1 cellular context compared by ENCODE assay signal in genomic region chr10:5684318-5684970, GRCh38.
TF ChIP-seq lines count a peak whose summit lies in the region.

TASOR2 (plus strand) TSS chr10:5684838; CDS start chr10:5720643, 35,805 bp downstream.

TF ChIP-seq in HepG2, 621 proteins besides CTCF, POLR2A, EP300 and RAD21 (continued from another document and continues in another):
- TF ChIP-seq MYPOP (CRISPR knock-in tag; IDR thresholded peaks at IDR 0.05) (peak; percentile 94), CHCHD3 (CRISPR knock-in tag; IDR thresholded peaks at IDR 0.05) (peak; percentile 86; the same call in 1 of the 2 replicates), TRIM24 (CRISPR knock-in tag; IDR thresholded peaks at IDR 0.05) (no peak), POLR2AphosphoS5 (IDR thresholded peaks at IDR 0.05; ENCODE audit: low read depth, low read length) (peak; percentile 46), NR2C2 (CRISPR knock-in tag; IDR thresholded peaks at IDR 0.05; ENCODE audit: borderline replicate concordance) (peak; percentile 99), KMT2A (CRISPR knock-in tag; IDR thresholded peaks at IDR 0.05) (peak; percentile 92), FOXA1 (IDR thresholded peaks at IDR 0.05) (no peak), FOXA1 (CRISPR knock-in tag; IDR thresholded peaks at IDR 0.05) (peak; percentile 54), ZKSCAN1 (IDR thresholded peaks at IDR 0.05; ENCODE audit: low read length) (no peak), PPARG (CRISPR knock-in tag; conservative IDR thresholded peaks at IDR 0.05) (peak; percentile 76), ZNF329 (CRISPR knock-in tag; IDR thresholded peaks at IDR 0.05; ENCODE audit: low read depth) (peak; percentile 74; the same call in 1 of the 2 replicates), ERF (CRISPR knock-in tag; IDR thresholded peaks at IDR 0.05) (peak; percentile 98), ZNF407 (CRISPR knock-in tag; IDR thresholded peaks at IDR 0.05; ENCODE audit: not compliant biosample characterization) (peak; percentile 64), PBX2 (CRISPR knock-in tag; IDR thresholded peaks at IDR 0.05) (0 out of 2 replicates have a peak, but pooled peaks have one; percentile 11), SKIL (CRISPR knock-in tag; IDR thresholded peaks at IDR 0.05; ENCODE audit: borderline replicate concordance) (no peak; the same call in 1 of the 2 replicates), SRY (CRISPR knock-in tag; IDR thresholded peaks at IDR 0.05) (peak; percentile 73; the same call in 1 of the 2 replicates), TIGD3 (CRISPR knock-in tag; IDR thresholded peaks at IDR 0.05; ENCODE audit: borderline replicate concordance) (peak; percentile 81; the same call in 1 of the 2 replicates), RARA (CRISPR knock-in tag; IDR thresholded peaks at IDR 0.05) (peak; percentile 81), HES4 (CRISPR knock-in tag; IDR thresholded peaks at IDR 0.05; ENCODE audit: borderline replicate concordance) (peak; percentile 93), PCBP1 (IDR thresholded peaks at IDR 0.05; ENCODE audit: borderline replicate concordance, low read depth, low read length) (no peak), ZNF556 (CRISPR knock-in tag; IDR thresholded peaks at IDR 0.05; ENCODE audit: borderline replicate concordance) (no peak), MAF1 (CRISPR knock-in tag; IDR thresholded peaks at IDR 0.05; ENCODE audit: borderline replicate concordance) (no peak), CREM (IDR thresholded peaks at IDR 0.05) (peak; percentile 65), CREM (CRISPR knock-in tag; IDR thresholded peaks at IDR 0.05) (no peak), FOSL2 (CRISPR knock-in tag; IDR thresholded peaks at IDR 0.05) (peak; percentile 67), SMYD3 (CRISPR knock-in tag; IDR thresholded peaks at IDR 0.05) (peak; percentile 94), HNRNPL (IDR thresholded peaks at IDR 0.05; ENCODE audit: low read depth, low read length) (no peak), ATF7 (IDR thresholded peaks at IDR 0.05) (no peak), ATF7 (CRISPR knock-in tag; IDR thresholded peaks at IDR 0.05) (no peak), SNAI1 (CRISPR knock-in tag; IDR thresholded peaks at IDR 0.05; ENCODE audit: borderline replicate concordance) (no peak), ZFY (CRISPR knock-in tag; IDR thresholded peaks at IDR 0.05) (peak; percentile 44; the same call in 1 of the 2 replicates), TEAD2 (CRISPR knock-in tag; IDR thresholded peaks at IDR 0.05) (peak; percentile 89; the same call in 1 of the 2 replicates), ZNF513 (CRISPR knock-in tag; conservative IDR thresholded peaks at IDR 0.05) (no peak), ZBTB14 (CRISPR knock-in tag; IDR thresholded peaks at IDR 0.05) (no peak; the same call in 1 of the 2 replicates), KAT7 (CRISPR knock-in tag; IDR thresholded peaks at IDR 0.05; ENCODE audit: borderline replicate concordance) (no peak), ZC3H4 (CRISPR knock-in tag; IDR thresholded peaks at IDR 0.05; ENCODE audit: borderline replicate concordance) (peak; percentile 82; the same call in 1 of the 2 replicates), ZBTB37 (CRISPR knock-in tag; IDR thresholded peaks at IDR 0.05) (0 out of 2 replicates have a peak, but pooled peaks have one; percentile 70), CBFB (CRISPR knock-in tag; IDR thresholded peaks at IDR 0.05) (peak; percentile 89), ZNF879 (CRISPR knock-in tag; IDR thresholded peaks at IDR 0.05) (peak; percentile 98), ZNF224 (CRISPR knock-in tag; IDR thresholded peaks at IDR 0.05) (peak; percentile 63; the same call in 1 of the 2 replicates), HOXD1 (CRISPR knock-in tag; IDR thresholded peaks at IDR 0.05) (peak; percentile 56; the same call in 1 of the 2 replicates), RORA (CRISPR knock-in tag; IDR thresholded peaks at IDR 0.05) (no peak), HNRNPUL1 (IDR thresholded peaks at IDR 0.05; ENCODE audit: low read depth, low read length) (no peak), HDAC6 (IDR thresholded peaks at IDR 0.05; ENCODE audit: low read depth, low read length) (no peak), ZSCAN29 (CRISPR knock-in tag; conservative IDR thresholded peaks at IDR 0.05) (no peak), STAT5B (CRISPR knock-in tag; IDR thresholded peaks at IDR 0.05) (peak; percentile 89), ZNF253 (CRISPR knock-in tag; IDR thresholded peaks at IDR 0.05; ENCODE audit: borderline replicate concordance) (peak; percentile 94; the same call in 1 of the 2 replicates), MAFK (conservative IDR thresholded peaks at IDR 0.05 in 1 of 2, IDR thresholded peaks at IDR 0.05 in 1 of 2; ENCODE audit: low read length in 2 of 2) (no peak), MLX (CRISPR knock-in tag; IDR thresholded peaks at IDR 0.05) (peak; percentile 83; the same call in 1 of the 2 replicates), ZSCAN21 (CRISPR knock-in tag; IDR thresholded peaks at IDR 0.05; ENCODE audit: borderline replicate concordance) (peak; percentile 97)
